Comparison of ENCODE assay signal across 11 cellular contexts in genomic region chr14:55138091-55138490, GRCh38. TPM values are rescaled to one million over a fixed set of nuclear protein-coding genes. Genes with fewer than 3 reads are reported as not detected.
A peak's percentile ranks its signal among the peaks of the same experiment; 100 is the strongest.
DNase-seq lines count a peak whose midpoint lies in the region; ATAC-seq, FAIRE-seq and TF ChIP-seq lines count a peak whose summit lies in the region.
"Had no signal": no experiment of that assay in that cellular context is flagged by ENCODE, and none has a peak within 500 bp of the region (broad histone marks: within the 10 kb centered on the region; RNA-seq: fewer than 3 reads in every experiment).

No MANE protein-coding gene starts in this region.

- H3K36me3 ChIP-seq in MM.1S (replicated peaks; ENCODE audit: insufficient read depth, low read length), result no peaks in the 10 kb centered on the region
- peaks cover 0 to 45% of the 10 kb centered on the region in 2 donors for H3K36me3 ChIP-seq in adrenal gland (replicated peaks in 1 of 2)

- H3K4me3 Mint-ChIP-seq in neural crest cell, result no peak overlapping the region

- H3K27me3 ChIP-seq in AG04450 (ENCODE audit: control insufficient read depth, insufficient read depth, low read length), result no peaks in the 10 kb centered on the region
- no peaks in the 10 kb centered on the region for H3K27me3 ChIP-seq in MM.1S (replicated peaks; ENCODE audit: insufficient read depth, low read length)
- no peaks in the 10 kb centered on the region for H3K27me3 ChIP-seq in dorsolateral prefrontal cortex
- H3K27me3 ChIP-seq in adrenal gland, result no peaks in the 10 kb centered on the region

- DNase-seq in AG04450 (ENCODE audit: low read depth, low spot score), result no peak
- DNase-seq in MM.1S, result no peak
- no peak for DNase-seq in dorsolateral prefrontal cortex
- no peak for DNase-seq in neural crest cell (ENCODE audit: low read depth, low spot score)
- no peak for DNase-seq in RCC 7860 (ENCODE audit: low spot score)
- DNase-seq in adrenal gland, result no peak
- DNase-seq in GF-D8 (lab: John Stamatoyannopoulos, UW), result no peak
- DNase-seq: NCI-H187 treated with DMSO at 0.1 percent for 48 hours; stimulated activated naive CD4-positive, alpha-beta T cell treated with Interleukin-2 at 50 U/mL for 16 hours had no signal

- peaks cover 8% of the 10 kb centered on the region for H3K4me1 Mint-ChIP-seq in neural crest cell

- no peak for TF ChIP-seq POLR2A in adrenal gland (IDR thresholded peaks at IDR 0.05)

- H3K27ac ChIP-seq in AG04450 (ENCODE audit: low read depth, low read length) (no peak overlapping the region), MM.1S (ENCODE audit: low read length) (no peak overlapping the region), dorsolateral prefrontal cortex (peak overlapping the region in 49 of 59 donors; percentile 2 to 88 (median 71)), adrenal gland (peak overlapping the region in 1 of 5 donors; percentile 64)

- H3K4me1 ChIP-seq in MM.1S (ENCODE audit: low read length), result no peaks in the 10 kb centered on the region
- peaks cover 2 to 6% of the 10 kb centered on the region in 2 donors for H3K4me1 ChIP-seq in adrenal gland (replicated peaks in 1 of 2)
- H3K4me1 ChIP-seq: parathyroid adenoma had no signal

- CTCF ChIA-PET in AG04450 (lab: Charles Lee), result interaction anchor here (0.9 to 2.1 kb wide), 6 partner anchors 8 to 48 kb away, joined by 3 to 13 read pairs (median 3); no protein-coding TSS in a partner anchor

- no peak for ATAC-seq in HG02870 (IDR thresholded peaks at IDR 0.05; ENCODE audit: unreplicated experiment)

- intact Hi-C loops in dorsolateral prefrontal cortex (cut with DNase I) (no loop called here), adrenal gland (cut with DNase I) (loop anchor here in 1 of 2 donors (5.0 kb wide), 1 partner anchor 36 kb away; no protein-coding TSS in a partner anchor)

- no peaks in the 10 kb centered on the region for H3K9me3 ChIP-seq in AG04450 (ENCODE audit: control insufficient read depth, insufficient read depth, low read length)
- H3K9me3 ChIP-seq in MM.1S (replicated peaks; ENCODE audit: insufficient read depth, low read length), result no peaks in the 10 kb centered on the region
- H3K9me3 ChIP-seq in adrenal gland (replicated peaks in 1 of 3), result no peaks in the 10 kb centered on the region

- H3K36me3 Mint-ChIP-seq in neural crest cell (ENCODE audit: low read depth), result peaks cover 16% of the 10 kb centered on the region

- H3K9me3 Mint-ChIP-seq in neural crest cell, result peaks cover 5% of the 10 kb centered on the region

- H3K9me2 ChIP-seq in MM.1S (replicated peaks; ENCODE audit: insufficient read depth, low read length), result no peaks in the 10 kb centered on the region

- POLR2A ChIA-PET in AG04450 (lab: Yijun Ruan, JAX), result interaction anchor here (0.7 to 1.2 kb wide), 4 partner anchors 9 to 44 kb away, joined by 3 to 4 read pairs (median 4); partner anchors contain the start of gene LGALS3

- H3F3A ChIP-seq in MM.1S (ENCODE audit: insufficient read depth, low read length), result no peaks in the 10 kb centered on the region

- no peak overlapping the region for H2AFZ ChIP-seq in MM.1S (ENCODE audit: low read length)
- H2AFZ ChIP-seq: parathyroid adenoma had no signal

- FAIRE-seq in RCC 7860 (lab: Jason Lieb, UNC), result no peak

- no peaks in the 10 kb centered on the region for H4K20me1 ChIP-seq in MM.1S (ENCODE audit: insufficient read depth, low read length)

- no peaks in the 10 kb centered on the region for H3K79me2 ChIP-seq in MM.1S (ENCODE audit: low read length)

- H3K4me3 ChIP-seq in AG04450 (ENCODE audit: low read depth, low read length), result no peak overlapping the region
- H3K4me3 ChIP-seq in MM.1S (ENCODE audit: low read length), result no peak overlapping the region
- H3K4me3 ChIP-seq in dorsolateral prefrontal cortex, result peak overlapping the region in 19 of 59 donors; percentile 5 to 55 (median 27)
- H3K4me3 ChIP-seq in adrenal gland, result no peak overlapping the region

- H3K4me2 ChIP-seq in MM.1S (ENCODE audit: low read depth, low read length), result no peak overlapping the region

- no peak overlapping the region for H3K27ac Mint-ChIP-seq in neural crest cell (ENCODE audit: unreplicated experiment)

- no peaks in the 10 kb centered on the region for H3K27me3 Mint-ChIP-seq in neural crest cell (ENCODE audit: low read depth)

- no peak overlapping the region for H3K9ac ChIP-seq in MM.1S (ENCODE audit: low read length)
- H3K9ac ChIP-seq: parathyroid adenoma had no signal

- TF ChIP-seq CTCF in AG04450 (IDR thresholded peaks at IDR 0.05; ENCODE audit: low read depth, low read length), result peak; percentile 25; the same call in 1 of the 2 replicates
- TF ChIP-seq CTCF in MM.1S (IDR thresholded peaks at IDR 0.05; ENCODE audit: low read length), result peak; percentile 14
- no peak for TF ChIP-seq CTCF in dorsolateral prefrontal cortex (IDR thresholded peaks at IDR 0.05 in 54 of 56, conservative IDR thresholded peaks at IDR 0.05 in 2 of 56; ENCODE audit: low read depth in 1 of 56, partially characterized antibody in 56 of 56)
- TF ChIP-seq CTCF in neural crest cell (conservative IDR thresholded peaks at IDR 0.05), result peak; percentile 40
- TF ChIP-seq CTCF in adrenal gland (IDR thresholded peaks at IDR 0.05), result no peak

- 92 to 100% (median 93%) methylated on average over 5 to 7 of the region's 7 CpGs for WGBS in adrenal gland, 4 donors

RNA-seq across cellular contexts. Expression of gene LGALS3, which starts 9.0 kb away (rescaled TPM):
- 303 and 383 TPM in 2 replicates for polyA plus RNA-seq in AG04450 (2011; rRNA removed)
- polyA minus RNA-seq in AG04450 (2011; rRNA and poly(A)+ RNA removed), result 113 and 122 TPM in 2 replicates
- total RNA-seq in dorsolateral prefrontal cortex, result 100 to 1,000 TPM in 4 of 120 experiments, 10 to 100 TPM in 116; 16.6 to 109 (median 36.7) TPM
- total RNA-seq in neural crest cell, result 0.57 and 1.2 TPM in 2 replicates
- total RNA-seq in adrenal gland, result 100 to 1,000 TPM in 5 of 8 donors, 10 to 100 TPM in 3; 44.3 to 248 (median 120) TPM
- 100 to 1,000 TPM in 2 of 3 donors, 10 to 100 TPM in 1; 46.6 to 241 (median 174) TPM for polyA plus RNA-seq in adrenal gland

RNA-seq across cellular contexts. Expression of gene DLGAP5, which starts 53.3 kb away (rescaled TPM):
- polyA plus RNA-seq in AG04450 (2011; rRNA removed) (9.0 and 16.4 TPM in 2 replicates), adrenal gland (1 to 10 TPM in 1 of 3 donors, under 1 TPM in 1, not detected in 1; 0.03 to 1.5 TPM)
- polyA minus RNA-seq in AG04450 (2011; rRNA and poly(A)+ RNA removed), result 4.8 and 8.3 TPM in 2 replicates
- total RNA-seq in dorsolateral prefrontal cortex (1 to 10 TPM in 2 of 120 experiments, under 1 TPM in 7, not detected in 111; 0.13 to 1.4 (median 0.43) TPM), neural crest cell (89.6 and 91.9 TPM in 2 replicates), adrenal gland (1 to 10 TPM in 3 of 8 donors, under 1 TPM in 4, not detected in 1; 0.35 to 1.6 (median 0.84) TPM)

Comparison
In these comparisons a context has a peak if more than half of its experiments do, and no peak if none do; other contexts are left out.
1. H3K27ac ChIP-seq: peak in dorsolateral prefrontal cortex (49 of 59); none in AG04450 (single experiment) and MM.1S (single experiment).
2. CTCF ChIP-seq: peak in AG04450 (single experiment), MM.1S (single experiment) and neural crest cell (single experiment); none in dorsolateral prefrontal cortex (0 of 56) and adrenal gland (0 of 6).
3. RNA of gene DLGAP5, which starts 53.3 kb away (total RNA-seq): 89.6 to 91.9 TPM in neural crest cell; 0.35 to 1.6 TPM in adrenal gland and 0.13 to 1.4 TPM in dorsolateral prefrontal cortex; every median in the first group is over 10 times any median in the second.